In the genomic region with DNA sequence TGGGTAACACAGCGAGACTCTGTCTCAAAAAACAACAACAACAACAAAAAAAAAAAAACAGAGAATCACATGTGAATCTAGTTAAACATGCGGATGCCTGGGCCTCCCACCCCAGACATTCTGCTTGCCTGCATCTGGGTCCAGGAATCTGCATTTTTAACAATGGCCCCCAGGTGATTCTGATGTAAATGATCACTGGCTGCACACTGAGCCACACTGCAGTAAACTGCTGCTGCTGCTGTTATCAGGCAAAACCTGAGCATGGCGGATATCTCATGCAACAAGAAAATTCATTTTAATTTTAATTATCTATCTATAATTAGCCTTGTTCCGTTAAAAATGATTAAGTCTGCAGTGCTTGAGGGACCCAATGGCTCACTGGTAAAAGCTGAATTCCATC, we compare ENCODE assay signal across 17 cellular contexts.
"Had no signal": no experiment of that assay in that cellular context is flagged by ENCODE, and none has a peak within 500 bp of the region (broad histone marks: within the 10 kb centered on the region; RNA-seq: fewer than 3 reads in every experiment).

No MANE protein-coding gene starts in this region.

- ATAC-seq: esophagus mucosa; naive thymus-derived CD8-positive, alpha-beta T cell had no signal

- FAIRE-seq: endometrium, frontal cortex had no signal

- DNase-seq: cortex of kidney; dorsolateral prefrontal cortex; effector CD8-positive, alpha-beta T cell; heart right ventricle; mucosa of descending colon; naive thymus-derived CD8-positive, alpha-beta T cell; posterior cingulate gyrus; stimulated activated CD4-positive, alpha-beta T cell treated with anti-CD3 and anti-CD28 coated beads, Interleukin-2, amount 100 ng/mL, for 48 hours; stimulated activated naive CD4-positive, alpha-beta T cell treated with Interleukin-2 at 50 U/mL for 16 hours; tibial artery; upper lobe of left lung; uterus had no signal

- H3K27ac ChIP-seq: dorsolateral prefrontal cortex, tibial artery had no signal

- H3K27me3 ChIP-seq: dorsolateral prefrontal cortex, heart right ventricle, tibial artery, upper lobe of left lung, uterus had no signal

- H3K4me3 Mint-ChIP-seq: naive thymus-derived CD8-positive, alpha-beta T cell; neural crest cell had no signal

- H3K4me2 ChIP-seq: smooth muscle cell had no signal

- H3K4me1 Mint-ChIP-seq: neural crest cell had no signal

- H3K27ac Mint-ChIP-seq: naive thymus-derived CD8-positive, alpha-beta T cell had no signal

- H3K4me3 ChIP-seq: dorsolateral prefrontal cortex, heart right ventricle, mucosa of descending colon, smooth muscle cell, tibial artery, upper lobe of left lung, uterus had no signal

- H3K9me3 ChIP-seq: mucosa of descending colon, tibial artery, upper lobe of left lung, uterus had no signal

- H3K4me1 ChIP-seq: tibial artery, uterus had no signal

- H3K36me3 ChIP-seq: heart right ventricle, tibial artery, upper lobe of left lung, uterus had no signal
